ENCODE assay signal across 8 cellular contexts in the genomic region with DNA sequence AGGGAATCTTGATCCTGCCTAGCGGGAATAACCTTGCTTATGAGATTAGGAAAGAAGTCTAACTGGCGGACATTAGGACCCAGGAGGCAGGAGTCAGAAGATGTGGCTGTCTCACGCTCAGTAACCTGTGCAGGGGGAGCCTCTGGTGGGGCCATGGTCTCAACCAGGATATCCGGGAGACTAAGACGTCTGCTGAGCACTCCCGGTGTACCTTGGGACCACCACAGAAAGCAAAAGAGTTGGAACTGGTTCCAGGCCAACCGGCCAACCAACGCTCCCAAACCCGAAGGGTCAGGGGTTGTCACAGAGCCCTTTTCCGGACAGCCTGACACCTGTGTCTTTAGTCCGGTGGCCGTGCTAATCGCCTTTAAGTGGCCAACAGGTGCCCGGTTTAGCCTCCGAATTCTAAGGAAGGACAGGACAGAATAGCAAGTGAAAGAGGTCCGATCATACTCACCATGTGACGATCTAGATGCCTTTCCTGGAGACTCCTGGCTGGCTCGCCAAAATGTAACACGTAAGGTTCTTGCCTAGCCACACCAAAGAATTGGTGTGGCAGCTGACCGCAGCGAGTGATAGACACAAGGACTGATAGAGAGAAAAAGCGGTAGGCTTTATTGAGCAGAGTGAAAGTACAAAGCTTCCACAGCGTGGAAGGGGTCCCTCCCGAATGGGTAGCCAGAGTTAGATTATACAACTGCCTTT.
DNase-seq lines count a peak whose midpoint lies in the region; ATAC-seq and TF ChIP-seq lines count a peak whose summit lies in the region.

No MANE protein-coding gene starts in this region.

- no peaks in the 10 kb centered on the region for H3K9me3 ChIP-seq in HEK293 (ENCODE audit: control insufficient read depth, insufficient read depth, low read depth, low read length)
- H3K9me3 ChIP-seq in parathyroid adenoma (ENCODE audit: control insufficient read depth, low read length) = no peaks in the 10 kb centered on the region

- CTCF ChIA-PET in HEK293 (lab: Yijun Ruan, JAX) = no interaction called here

- DNase-seq in GM10266 (ENCODE audit: extremely low spot score) (peak; percentile 30), OCI-M1 (lab: John Stamatoyannopoulos, UW) (peak; percentile 69), erythroblast (lab: John Stamatoyannopoulos, UW) (peak; percentile 46 to 52), sciatic nerve (ENCODE audit: low spot score) (no peak), posterior cingulate gyrus (no peak)

- POLR2A ChIA-PET in HEK293 (lab: Yijun Ruan, JAX) = no interaction called here

- no peak overlapping the region for H2AFZ ChIP-seq in parathyroid adenoma

- H3K27ac ChIP-seq in HEK293 (ENCODE audit: extremely low read depth, low read depth, low read length) (no peak overlapping the region), parathyroid adenoma (no peak overlapping the region)

- no peak for ATAC-seq in HG03280 (IDR thresholded peaks at IDR 0.05; ENCODE audit: unreplicated experiment)
- no peak for ATAC-seq in sciatic nerve

- H3K36me3 ChIP-seq in HEK293 (ENCODE audit: control insufficient read depth in 2 of 2, insufficient read depth in 1 of 2, low read length in 2 of 2) (no peaks in the 10 kb centered on the region), parathyroid adenoma (ENCODE audit: control insufficient read depth, insufficient read depth, low read length) (no peaks in the 10 kb centered on the region)

- intact Hi-C loops in sciatic nerve (cut with DNase I) (no loop called here), posterior cingulate gyrus (cut with DNase I) (no loop called here)

- TF ChIP-seq POLR2A in erythroblast (IDR thresholded peaks at IDR 0.05; ENCODE audit: low read length) = no peak

- peak overlapping the region; percentile 44 for H3K4me3 ChIP-seq in HEK293 (ENCODE audit: low read depth, low read length)
- peak overlapping the region; percentile 5 for H3K4me3 ChIP-seq in parathyroid adenoma (ENCODE audit: low read depth, low read length)

- H3K9ac ChIP-seq in parathyroid adenoma = no peak overlapping the region

- no peaks in the 10 kb centered on the region for H3K27me3 ChIP-seq in parathyroid adenoma (ENCODE audit: control insufficient read depth, insufficient read depth, low read length)

- no peak for TF ChIP-seq CTCF in GM10266 (IDR thresholded peaks at IDR 0.05; ENCODE audit: control insufficient read depth, insufficient read depth, low read depth, missing control alignments)
- no peak for TF ChIP-seq CTCF in HEK293 (tag by site-specific recombination; IDR thresholded peaks at IDR 0.05)
- TF ChIP-seq CTCF in parathyroid adenoma (IDR thresholded peaks at IDR 0.05) = no peak

- H3K4me1 ChIP-seq in HEK293 (ENCODE audit: control insufficient read depth, insufficient read depth, low read length) (no peaks in the 10 kb centered on the region), parathyroid adenoma (no peaks in the 10 kb centered on the region)

- no peaks in the 10 kb centered on the region for H3K79me2 ChIP-seq in parathyroid adenoma

- no peak overlapping the region for H3K4me2 ChIP-seq in parathyroid adenoma (ENCODE audit: low read length)

TF ChIP-seq in HEK293, 187 proteins besides CTCF, POLR2A, EP300 and RAD21 (continues in another document):
- TF ChIP-seq, protein P1, sequence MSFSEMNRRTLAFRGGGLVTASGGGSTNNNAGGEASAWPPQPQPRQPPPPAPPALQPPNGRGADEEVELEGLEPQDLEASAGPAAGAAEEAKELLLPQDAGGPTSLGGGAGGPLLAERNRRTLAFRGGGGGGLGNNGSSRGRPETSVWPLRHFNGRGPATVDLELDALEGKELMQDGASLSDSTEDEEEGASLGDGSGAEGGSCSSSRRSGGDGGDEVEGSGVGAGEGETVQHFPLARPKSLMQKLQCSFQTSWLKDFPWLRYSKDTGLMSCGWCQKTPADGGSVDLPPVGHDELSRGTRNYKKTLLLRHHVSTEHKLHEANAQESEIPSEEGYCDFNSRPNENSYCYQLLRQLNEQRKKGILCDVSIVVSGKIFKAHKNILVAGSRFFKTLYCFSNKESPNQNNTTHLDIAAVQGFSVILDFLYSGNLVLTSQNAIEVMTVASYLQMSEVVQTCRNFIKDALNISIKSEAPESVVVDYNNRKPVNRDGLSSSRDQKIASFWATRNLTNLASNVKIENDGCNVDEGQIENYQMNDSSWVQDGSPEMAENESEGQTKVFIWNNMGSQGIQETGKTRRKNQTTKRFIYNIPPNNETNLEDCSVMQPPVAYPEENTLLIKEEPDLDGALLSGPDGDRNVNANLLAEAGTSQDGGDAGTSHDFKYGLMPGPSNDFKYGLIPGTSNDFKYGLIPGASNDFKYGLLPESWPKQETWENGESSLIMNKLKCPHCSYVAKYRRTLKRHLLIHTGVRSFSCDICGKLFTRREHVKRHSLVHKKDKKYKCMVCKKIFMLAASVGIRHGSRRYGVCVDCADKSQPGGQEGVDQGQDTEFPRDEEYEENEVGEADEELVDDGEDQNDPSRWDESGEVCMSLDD (tag by site-specific recombination; IDR thresholded peaks at IDR 0.05) = no peak
- TF ChIP-seq, protein P2, sequence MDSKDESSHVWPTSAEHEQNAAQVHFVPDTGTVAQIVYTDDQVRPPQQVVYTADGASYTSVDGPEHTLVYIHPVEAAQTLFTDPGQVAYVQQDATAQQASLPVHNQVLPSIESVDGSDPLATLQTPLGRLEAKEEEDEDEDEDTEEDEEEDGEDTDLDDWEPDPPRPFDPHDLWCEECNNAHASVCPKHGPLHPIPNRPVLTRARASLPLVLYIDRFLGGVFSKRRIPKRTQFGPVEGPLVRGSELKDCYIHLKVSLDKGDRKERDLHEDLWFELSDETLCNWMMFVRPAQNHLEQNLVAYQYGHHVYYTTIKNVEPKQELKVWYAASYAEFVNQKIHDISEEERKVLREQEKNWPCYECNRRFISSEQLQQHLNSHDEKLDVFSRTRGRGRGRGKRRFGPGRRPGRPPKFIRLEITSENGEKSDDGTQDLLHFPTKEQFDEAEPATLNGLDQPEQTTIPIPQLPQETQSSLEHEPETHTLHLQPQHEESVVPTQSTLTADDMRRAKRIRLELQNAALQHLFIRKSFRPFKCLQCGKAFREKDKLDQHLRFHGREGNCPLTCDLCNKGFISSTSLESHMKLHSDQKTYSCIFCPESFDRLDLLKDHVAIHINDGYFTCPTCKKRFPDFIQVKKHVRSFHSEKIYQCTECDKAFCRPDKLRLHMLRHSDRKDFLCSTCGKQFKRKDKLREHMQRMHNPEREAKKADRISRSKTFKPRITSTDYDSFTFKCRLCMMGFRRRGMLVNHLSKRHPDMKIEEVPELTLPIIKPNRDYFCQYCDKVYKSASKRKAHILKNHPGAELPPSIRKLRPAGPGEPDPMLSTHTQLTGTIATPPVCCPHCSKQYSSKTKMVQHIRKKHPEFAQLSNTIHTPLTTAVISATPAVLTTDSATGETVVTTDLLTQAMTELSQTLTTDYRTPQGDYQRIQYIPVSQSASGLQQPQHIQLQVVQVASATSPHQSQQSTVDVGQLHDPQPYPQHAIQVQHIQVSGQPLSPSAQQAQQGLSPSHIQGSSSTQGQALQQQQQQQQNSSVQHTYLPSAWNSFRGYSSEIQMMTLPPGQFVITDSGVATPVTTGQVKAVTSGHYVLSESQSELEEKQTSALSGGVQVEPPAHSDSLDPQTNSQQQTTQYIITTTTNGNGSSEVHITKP (tag by site-specific recombination; IDR thresholded peaks at IDR 0.05) = peak; percentile 90
- TF ChIP-seq, protein P3, sequence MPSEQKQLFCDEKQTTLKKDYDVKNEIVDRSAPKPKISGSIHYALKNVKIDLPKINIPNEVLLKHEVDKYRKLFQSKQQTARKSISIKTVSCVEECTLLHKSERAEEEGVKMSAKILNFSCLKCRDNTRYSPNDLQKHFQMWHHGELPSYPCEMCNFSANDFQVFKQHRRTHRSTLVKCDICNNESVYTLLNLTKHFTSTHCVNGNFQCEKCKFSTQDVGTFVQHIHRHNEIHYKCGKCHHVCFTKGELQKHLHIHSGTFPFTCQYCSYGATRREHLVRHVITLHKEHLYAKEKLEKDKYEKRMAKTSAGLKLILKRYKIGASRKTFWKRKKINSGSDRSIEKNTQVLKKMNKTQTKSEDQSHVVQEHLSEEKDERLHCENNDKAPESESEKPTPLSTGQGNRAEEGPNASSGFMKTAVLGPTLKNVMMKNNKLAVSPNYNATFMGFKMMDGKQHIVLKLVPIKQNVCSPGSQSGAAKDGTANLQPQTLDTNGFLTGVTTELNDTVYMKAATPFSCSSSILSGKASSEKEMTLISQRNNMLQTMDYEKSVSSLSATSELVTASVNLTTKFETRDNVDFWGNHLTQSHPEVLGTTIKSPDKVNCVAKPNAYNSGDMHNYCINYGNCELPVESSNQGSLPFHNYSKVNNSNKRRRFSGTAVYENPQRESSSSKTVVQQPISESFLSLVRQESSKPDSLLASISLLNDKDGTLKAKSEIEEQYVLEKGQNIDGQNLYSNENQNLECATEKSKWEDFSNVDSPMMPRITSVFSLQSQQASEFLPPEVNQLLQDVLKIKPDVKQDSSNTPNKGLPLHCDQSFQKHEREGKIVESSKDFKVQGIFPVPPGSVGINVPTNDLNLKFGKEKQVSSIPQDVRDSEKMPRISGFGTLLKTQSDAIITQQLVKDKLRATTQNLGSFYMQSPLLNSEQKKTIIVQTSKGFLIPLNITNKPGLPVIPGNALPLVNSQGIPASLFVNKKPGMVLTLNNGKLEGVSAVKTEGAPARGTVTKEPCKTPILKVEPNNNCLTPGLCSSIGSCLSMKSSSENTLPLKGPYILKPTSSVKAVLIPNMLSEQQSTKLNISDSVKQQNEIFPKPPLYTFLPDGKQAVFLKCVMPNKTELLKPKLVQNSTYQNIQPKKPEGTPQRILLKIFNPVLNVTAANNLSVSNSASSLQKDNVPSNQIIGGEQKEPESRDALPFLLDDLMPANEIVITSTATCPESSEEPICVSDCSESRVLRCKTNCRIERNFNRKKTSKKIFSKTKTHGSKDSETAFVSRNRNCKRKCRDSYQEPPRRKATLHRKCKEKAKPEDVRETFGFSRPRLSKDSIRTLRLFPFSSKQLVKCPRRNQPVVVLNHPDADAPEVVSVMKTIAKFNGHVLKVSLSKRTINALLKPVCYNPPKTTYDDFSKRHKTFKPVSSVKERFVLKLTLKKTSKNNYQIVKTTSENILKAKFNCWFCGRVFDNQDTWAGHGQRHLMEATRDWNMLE (tag by site-specific recombination; conservative IDR thresholded peaks at IDR 0.05; ENCODE audit: low read depth) = peak; percentile 51; the same call in 1 of the 2 replicates
- TF ChIP-seq ZFP69B (tag by site-specific recombination; IDR thresholded peaks at IDR 0.05) (peak; percentile 84), ZNF621 (tag by site-specific recombination; IDR thresholded peaks at IDR 0.05) (no peak), ZNF433 (tag by site-specific recombination; IDR thresholded peaks at IDR 0.05; ENCODE audit: low read depth) (no peak), KLF1 (tag by site-specific recombination; IDR thresholded peaks at IDR 0.05) (no peak), ZNF623 (tag by site-specific recombination; IDR thresholded peaks at IDR 0.05) (no peak)

Comparison
In these comparisons a context has a peak if more than half of its experiments do, and no peak if none do; other contexts are left out.
1. DNase-seq: peak in GM10266 (single experiment), OCI-M1 (single experiment) and erythroblast (2 of 2); none in sciatic nerve (single experiment) and posterior cingulate gyrus (0 of 10).